10 cellular contexts compared by ENCODE assay signal in genomic region chr16:50603206-50604064, GRCh38. TPM values are rescaled to one million over a fixed set of nuclear protein-coding genes. Genes with fewer than 3 reads are reported as not detected.
DNase-seq lines count a peak whose midpoint lies in the region; ATAC-seq and TF ChIP-seq lines count a peak whose summit lies in the region.
"Had no signal": no experiment of that assay in that cellular context is flagged by ENCODE, and none has a peak within 500 bp of the region (broad histone marks: within the 10 kb centered on the region; RNA-seq: fewer than 3 reads in every experiment).

No MANE protein-coding gene starts in this region.

- H3K4me2 ChIP-seq in GM23338 = no peak overlapping the region

- H3K4me3 ChIP-seq in GM23338 (no peak overlapping the region), stomach smooth muscle (ENCODE audit: low read length in 2 of 2) (peak overlapping the region; percentile 33 to 47)
- H3K4me3 ChIP-seq: gastrocnemius medialis had no signal

- no peaks in the 10 kb centered on the region for H3K4me1 ChIP-seq in GM23338 (ENCODE audit: insufficient read depth)
- H3K4me1 ChIP-seq in stomach smooth muscle (ENCODE audit: control insufficient read depth, insufficient read depth, low read length) = peaks cover 89% of the 10 kb centered on the region

- H3K9ac ChIP-seq in stomach smooth muscle (ENCODE audit: low read length in 2 of 2) = peak overlapping the region; percentile 70 to 72

- no peaks in the 10 kb centered on the region for H3K27me3 ChIP-seq in GM23338 (ENCODE audit: insufficient read depth)
- no peaks in the 10 kb centered on the region for H3K27me3 ChIP-seq in layer of hippocampus (ENCODE audit: control insufficient read depth, insufficient read depth, low read length)
- H3K27me3 ChIP-seq in stomach smooth muscle (ENCODE audit: control insufficient read depth in 1 of 2, insufficient read depth in 2 of 2, low read length in 2 of 2) = no peaks in the 10 kb centered on the region
- H3K27me3 ChIP-seq: gastrocnemius medialis had no signal

- H3K27ac ChIP-seq in GM23338 (ENCODE audit: low read depth) (no peak overlapping the region), layer of hippocampus (ENCODE audit: low read depth, low read length) (peak overlapping the region; percentile 21), stomach smooth muscle (ENCODE audit: low read length) (peak overlapping the region; percentile 97)

- ATAC-seq in GM23338 = peak; percentile 60
- ATAC-seq: gastrocnemius medialis had no signal

- H3K4me1 Mint-ChIP-seq in GM23338 (peaks cover 18% of the 10 kb centered on the region), brain (peaks cover 74% of the 10 kb centered on the region)

- H3K36me3 Mint-ChIP-seq in GM23338 (ENCODE audit: low read depth) (no peaks in the 10 kb centered on the region), brain (no peaks in the 10 kb centered on the region)

- H3K79me2 ChIP-seq in GM23338 (replicated peaks; ENCODE audit: insufficient read depth) = no peaks in the 10 kb centered on the region

- no peaks in the 10 kb centered on the region for H3K9me3 Mint-ChIP-seq in GM23338
- no peaks in the 10 kb centered on the region for H3K9me3 Mint-ChIP-seq in brain

- no peaks in the 10 kb centered on the region for H3K9me2 ChIP-seq in GM23338 (ENCODE audit: insufficient read depth)

- TF ChIP-seq CTCF in GM23338 (conservative IDR thresholded peaks at IDR 0.05; ENCODE audit: low read depth in 2 of 2) (no peak), brain (conservative IDR thresholded peaks at IDR 0.05) (no peak)

- no peaks in the 10 kb centered on the region for H3F3A ChIP-seq in GM23338 (replicated peaks; ENCODE audit: low read depth)

- DNase-seq in GM23338 (ENCODE audit: low spot score) (no peak), erythroblast (lab: John Stamatoyannopoulos, UW) (no peak), NCI-H2029 treated with DMSO at 0.1 percent for 48 hours (lab: John Stamatoyannopoulos, UW) (no peak), hepatic stellate cell (ENCODE audit: low spot score) (no peak), NK-92 (lab: John Stamatoyannopoulos, UW; ENCODE audit: unreplicated experiment) (no peak)
- DNase-seq: gastrocnemius medialis, H7 had no signal

- H3K27ac Mint-ChIP-seq in GM23338 = no peak overlapping the region; the same call in 1 of the 2 replicates
- peak overlapping the region; percentile 30 to 66 (median 36) for H3K27ac Mint-ChIP-seq in brain

- H3K36me3 ChIP-seq in GM23338 (ENCODE audit: insufficient read depth) (no peaks in the 10 kb centered on the region), stomach smooth muscle (ENCODE audit: control insufficient read depth in 2 of 2, insufficient read depth in 2 of 2, low read length in 2 of 2) (no peaks in the 10 kb centered on the region)
- H3K36me3 ChIP-seq: gastrocnemius medialis had no signal

- no peak overlapping the region for H2AFZ ChIP-seq in GM23338

- no peaks in the 10 kb centered on the region for H3K9me3 ChIP-seq in stomach smooth muscle (ENCODE audit: control insufficient read depth in 2 of 2, low read length in 2 of 2)
- H3K9me3 ChIP-seq: gastrocnemius medialis had no signal

- no peak for TF ChIP-seq POLR2A in erythroblast (IDR thresholded peaks at IDR 0.05; ENCODE audit: low read length)

- no peaks in the 10 kb centered on the region for H4K20me1 ChIP-seq in GM23338 (replicated peaks; ENCODE audit: insufficient read depth)

- no peak overlapping the region for H3K4me3 Mint-ChIP-seq in GM23338
- no peak overlapping the region for H3K4me3 Mint-ChIP-seq in brain

- peaks cover 11% of the 10 kb centered on the region for H3K27me3 Mint-ChIP-seq in GM23338 (ENCODE audit: insufficient read depth, low read depth, poor library complexity)
- H3K27me3 Mint-ChIP-seq in brain = peaks cover 2% of the 10 kb centered on the region

TF ChIP-seq in GM23338, 12 proteins besides CTCF, POLR2A, EP300 and RAD21 (continues in another document):
- TF ChIP-seq STAT1 (IDR thresholded peaks at IDR 0.05; ENCODE audit: unreplicated experiment) (no peak), JUNB (IDR thresholded peaks at IDR 0.05; ENCODE audit: unreplicated experiment) (no peak), NANOG (IDR thresholded peaks at IDR 0.05; ENCODE audit: borderline replicate concordance) (no peak), ZNF331 (CRISPR knock-in tag; IDR thresholded peaks at IDR 0.05; ENCODE audit: low read depth) (no peak), ETS1 (IDR thresholded peaks at IDR 0.05) (no peak), CREB1 (CRISPR knock-in tag; IDR thresholded peaks at IDR 0.05; ENCODE audit: low read depth) (no peak), ZNF462 (CRISPR knock-in tag; IDR thresholded peaks at IDR 0.05) (no peak)

RNA-seq across cellular contexts. Expression of gene NKD1, which starts 55.2 kb away (rescaled TPM):
- 1.6 and 2.1 TPM in 2 replicates for total RNA-seq in GM23338 (2014; rRNA removed; shearing (Covaris generic))
- polyA plus RNA-seq in GM23338 (2016; fragmentation: Nextera tagmentation; extraction: Ambion mirVana) = 2.3 and 2.5 TPM in 2 replicates
- 3.0 TPM for polyA plus RNA-seq in brain (ENCODE audit: insufficient read depth, low read depth, low replicate concordance)
